21 cellular contexts compared by ENCODE assay signal in genomic region chr10:59090804-59091203, GRCh38.
"Had no signal": no experiment of that assay in that cellular context is flagged by ENCODE, and none has a peak within 500 bp of the region (broad histone marks: within the 10 kb centered on the region; RNA-seq: fewer than 3 reads in every experiment).

No MANE protein-coding gene starts in this region.

- DNase-seq: activated CD4-positive, alpha-beta memory T cell treated with anti-CD3 and anti-CD28 coated beads for 36 hours; activated CD4-positive, alpha-beta T cell treated with anti-CD3 and anti-CD28 coated beads for 36 hours; activated T-cell treated with anti-CD3 and anti-CD28 coated beads for 4 hours; amniotic stem cell; brain microvascular endothelial cell; effector memory CD8-positive, alpha-beta T cell; foreskin keratinocyte; islet precursor cell; occipital lobe had no signal

- H3K27me3 Mint-ChIP-seq: activated CD4-positive, alpha-beta memory T cell treated with anti-CD3 and anti-CD28 coated beads for 36 hours; activated CD4-positive, alpha-beta T cell treated with anti-CD3 and anti-CD28 coated beads for 36 hours; activated naive CD8-positive, alpha-beta T cell; central memory CD8-positive, alpha-beta T cell; effector memory CD8-positive, alpha-beta T cell; natural killer cell treated with Interleukin-12 subunit alpha and Interleukin-12 subunit beta and Interleukin-15 and Interleukin-18, amount 100 ng/mL, for 72 hours; stimulated activated naive CD8-positive, alpha-beta T cell treated with anti-CD3 and anti-CD28 coated beads, Interleukin-15, Interleukin-2, amounts not matched to agents 100 ng/mL and 50 ng/mL, for 24 hours; type B pancreatic cell had no signal

- H3K36me3 ChIP-seq: brain microvascular endothelial cell, right atrium auricular region, suprapubic skin had no signal

- H3K9me3 Mint-ChIP-seq: activated T-helper 1 cell treated with anti-CD3 and anti-CD28 coated beads, Interleukin-12 subunit alpha, Interleukin-12 subunit beta, Interleukin-2, Interleukin-4 antibody, amounts not matched to agents 30 ng/mL and 10 ng/mL and 1 ng/mL, durations not matched to agents 14 hours and 24 hours and 36 hours; mesothelial cell of epicardium; stimulated activated naive CD8-positive, alpha-beta T cell treated with anti-CD3 and anti-CD28 coated beads, Interleukin-15, Interleukin-2, amounts not matched to agents 100 ng/mL and 50 ng/mL, for 24 hours; WTC11 had no signal

- H3K4me1 ChIP-seq: foreskin keratinocyte, right atrium auricular region, suprapubic skin had no signal

- ATAC-seq: activated CD4-positive, alpha-beta T cell treated with anti-CD3 and anti-CD28 coated beads for 36 hours; effector memory CD8-positive, alpha-beta T cell; foreskin keratinocyte; natural killer cell treated with Interleukin-12 subunit alpha and Interleukin-12 subunit beta and Interleukin-15 and Interleukin-18, amount 100 ng/mL, for 72 hours; WTC11 had no signal

- H3K9me3 ChIP-seq: right atrium auricular region, suprapubic skin had no signal

- H3K4me3 ChIP-seq: lung, right atrium auricular region, skin epidermis, suprapubic skin had no signal

- H3K27me3 ChIP-seq: brain microvascular endothelial cell, right atrium auricular region, suprapubic skin had no signal

- H3K4me1 Mint-ChIP-seq: activated CD4-positive, alpha-beta T cell treated with anti-CD3 and anti-CD28 coated beads for 36 hours; central memory CD8-positive, alpha-beta T cell; WTC11 had no signal

- H3K4me3 Mint-ChIP-seq: activated CD4-positive, alpha-beta memory T cell treated with anti-CD3 and anti-CD28 coated beads for 36 hours; activated CD4-positive, alpha-beta T cell treated with anti-CD3 and anti-CD28 coated beads for 36 hours; activated naive CD8-positive, alpha-beta T cell; activated T-helper 1 cell treated with anti-CD3 and anti-CD28 coated beads, Interleukin-12 subunit alpha, Interleukin-12 subunit beta, Interleukin-2, Interleukin-4 antibody, amounts not matched to agents 30 ng/mL and 10 ng/mL and 1 ng/mL, durations not matched to agents 14 hours and 24 hours and 36 hours; central memory CD8-positive, alpha-beta T cell; effector memory CD8-positive, alpha-beta T cell; mesothelial cell of epicardium; natural killer cell treated with Interleukin-12 subunit alpha and Interleukin-12 subunit beta and Interleukin-15 and Interleukin-18, amount 100 ng/mL, for 72 hours; stimulated activated naive CD8-positive, alpha-beta T cell treated with anti-CD3 and anti-CD28 coated beads, Interleukin-15, Interleukin-2, amounts not matched to agents 100 ng/mL and 50 ng/mL, for 24 hours; type B pancreatic cell; WTC11 had no signal

- H3K27ac Mint-ChIP-seq: activated CD4-positive, alpha-beta memory T cell treated with anti-CD3 and anti-CD28 coated beads for 36 hours; activated CD4-positive, alpha-beta T cell treated with anti-CD3 and anti-CD28 coated beads for 36 hours; activated naive CD8-positive, alpha-beta T cell; activated T-helper 1 cell treated with anti-CD3 and anti-CD28 coated beads, Interleukin-12 subunit alpha, Interleukin-12 subunit beta, Interleukin-2, Interleukin-4 antibody, amounts not matched to agents 30 ng/mL and 10 ng/mL and 1 ng/mL, durations not matched to agents 14 hours and 24 hours and 36 hours; effector memory CD8-positive, alpha-beta T cell; mesothelial cell of epicardium; natural killer cell treated with Interleukin-12 subunit alpha and Interleukin-12 subunit beta and Interleukin-15 and Interleukin-18, amount 100 ng/mL, for 72 hours; stimulated activated naive CD8-positive, alpha-beta T cell treated with anti-CD3 and anti-CD28 coated beads, Interleukin-15, Interleukin-2, amounts not matched to agents 100 ng/mL and 50 ng/mL, for 24 hours; type B pancreatic cell; WTC11 had no signal

- H3K36me3 Mint-ChIP-seq: activated CD4-positive, alpha-beta memory T cell treated with anti-CD3 and anti-CD28 coated beads for 36 hours; activated naive CD8-positive, alpha-beta T cell; mesothelial cell of epicardium; natural killer cell treated with Interleukin-12 subunit alpha and Interleukin-12 subunit beta and Interleukin-15 and Interleukin-18, amount 100 ng/mL, for 72 hours; type B pancreatic cell; WTC11 had no signal

- H3K27ac ChIP-seq: brain microvascular endothelial cell, foreskin keratinocyte, right atrium auricular region, skin epidermis, suprapubic skin had no signal
